12 cellular contexts compared by ENCODE assay signal in genomic region chr6:156865019-156865629, GRCh38.
DNase-seq lines count a peak whose midpoint lies in the region; ATAC-seq and TF ChIP-seq lines count a peak whose summit lies in the region.
"Had no signal": no experiment of that assay in that cellular context is flagged by ENCODE, and none has a peak within 500 bp of the region (broad histone marks: within the 10 kb centered on the region; RNA-seq: fewer than 3 reads in every experiment).

No MANE protein-coding gene starts in this region.

- H3K36me3 Mint-ChIP-seq in activated naive CD4-positive, alpha-beta T cell treated with anti-CD3 and anti-CD28 coated beads, Interleukin-2, amount 50 U/mL, for 24 hours = peaks cover 10% of the 10 kb centered on the region
- H3K36me3 Mint-ChIP-seq in effector memory CD8-positive, alpha-beta T cell (ENCODE audit: insufficient read depth) = peaks cover 12% of the 10 kb centered on the region
- H3K36me3 Mint-ChIP-seq in stimulated activated effector memory CD8-positive, alpha-beta T cell treated with anti-CD3 and anti-CD28 coated beads, Interleukin-12 subunit alpha, Interleukin-12 subunit beta, amount 100 ng/mL, for 72 hours = no peaks in the 10 kb centered on the region
- H3K36me3 Mint-ChIP-seq in Calu3 (ENCODE audit: insufficient read depth, unreplicated experiment) = no peaks in the 10 kb centered on the region

- H3K27ac Mint-ChIP-seq in activated naive CD4-positive, alpha-beta T cell treated with anti-CD3 and anti-CD28 coated beads, Interleukin-2, amount 50 U/mL, for 24 hours = peak overlapping the region; percentile 93
- peak overlapping the region; percentile 50 to 85 for H3K27ac Mint-ChIP-seq in effector memory CD8-positive, alpha-beta T cell
- peak overlapping the region; percentile 85 for H3K27ac Mint-ChIP-seq in stimulated activated effector memory CD8-positive, alpha-beta T cell treated with anti-CD3 and anti-CD28 coated beads, Interleukin-12 subunit alpha, Interleukin-12 subunit beta, amount 100 ng/mL, for 72 hours
- H3K27ac Mint-ChIP-seq in Calu3 (ENCODE audit: unreplicated experiment) = no peak overlapping the region

- H3K4me3 Mint-ChIP-seq in activated naive CD4-positive, alpha-beta T cell treated with anti-CD3 and anti-CD28 coated beads, Interleukin-2, amount 50 U/mL, for 24 hours = peak overlapping the region; percentile 17
- peak overlapping the region in 1 of 2 donors; percentile 2 for H3K4me3 Mint-ChIP-seq in effector memory CD8-positive, alpha-beta T cell
- no peak overlapping the region for H3K4me3 Mint-ChIP-seq in stimulated activated effector memory CD8-positive, alpha-beta T cell treated with anti-CD3 and anti-CD28 coated beads, Interleukin-12 subunit alpha, Interleukin-12 subunit beta, amount 100 ng/mL, for 72 hours
- H3K4me3 Mint-ChIP-seq in Calu3 (ENCODE audit: low read depth, unreplicated experiment) = no peak overlapping the region

- DNase-seq in activated naive CD4-positive, alpha-beta T cell treated with Interleukin-2 at 50 U/mL for 16 hours = no peak
- DNase-seq in MV-4-11 (lab: John Stamatoyannopoulos, UW) (peak; percentile 57), Calu3 (no peak)
- DNase-seq in effector memory CD8-positive, alpha-beta T cell = no peak
- DNase-seq in stimulated activated effector memory CD8-positive, alpha-beta T cell treated with anti-CD3 and anti-CD28 coated beads, Interleukin-12 subunit alpha, Interleukin-12 subunit beta, amount 100 ng/mL, for 72 hours (ENCODE audit: low spot score in 2 of 2) = no peak
- DNase-seq: cortex of kidney, esophagus squamous epithelium, lower lobe of right lung, NCI-H2171 treated with DMSO at 0.1 percent for 48 hours had no signal

- ATAC-seq in effector memory CD8-positive, alpha-beta T cell (replicated peaks) = no peak
- ATAC-seq in stimulated activated effector memory CD8-positive, alpha-beta T cell treated with anti-CD3 and anti-CD28 coated beads, Interleukin-12 subunit alpha, Interleukin-12 subunit beta, amount 100 ng/mL, for 72 hours = no peak
- ATAC-seq in HG03097 (IDR thresholded peaks at IDR 0.05; ENCODE audit: low FRiP score, unreplicated experiment) (no peak), HG03045 (IDR thresholded peaks at IDR 0.05; ENCODE audit: unreplicated experiment) (no peak)
- ATAC-seq: lower lobe of right lung had no signal

- H3K4me1 Mint-ChIP-seq in activated naive CD4-positive, alpha-beta T cell treated with anti-CD3 and anti-CD28 coated beads, Interleukin-2, amount 50 U/mL, for 24 hours = peaks cover 94% of the 10 kb centered on the region
- peaks cover 61 to 80% of the 10 kb centered on the region in 2 donors for H3K4me1 Mint-ChIP-seq in effector memory CD8-positive, alpha-beta T cell (ENCODE audit: low read depth in 2 of 2)
- H3K4me1 Mint-ChIP-seq in stimulated activated effector memory CD8-positive, alpha-beta T cell treated with anti-CD3 and anti-CD28 coated beads, Interleukin-12 subunit alpha, Interleukin-12 subunit beta, amount 100 ng/mL, for 72 hours = peaks cover 71% of the 10 kb centered on the region
- H3K4me1 Mint-ChIP-seq in Calu3 (ENCODE audit: low read depth, unreplicated experiment) = peaks cover 25% of the 10 kb centered on the region

- no peaks in the 10 kb centered on the region for H3K27me3 Mint-ChIP-seq in activated naive CD4-positive, alpha-beta T cell treated with anti-CD3 and anti-CD28 coated beads, Interleukin-2, amount 50 U/mL, for 24 hours
- no peaks in the 10 kb centered on the region for H3K27me3 Mint-ChIP-seq in effector memory CD8-positive, alpha-beta T cell
- H3K27me3 Mint-ChIP-seq in Calu3 (ENCODE audit: unreplicated experiment) = no peaks in the 10 kb centered on the region

- intact Hi-C loops in Calu3 (cut with micrococcal nuclease; ENCODE audit: unreplicated experiment) = no loop called here

- CTCF ChIA-PET in Calu3 (lab: Charles Lee) = no interaction called here

- no peaks in the 10 kb centered on the region for H3K9me3 Mint-ChIP-seq in activated naive CD4-positive, alpha-beta T cell treated with anti-CD3 and anti-CD28 coated beads, Interleukin-2, amount 50 U/mL, for 24 hours
- H3K9me3 Mint-ChIP-seq in effector memory CD8-positive, alpha-beta T cell = no peaks in the 10 kb centered on the region
- H3K9me3 Mint-ChIP-seq in stimulated activated effector memory CD8-positive, alpha-beta T cell treated with anti-CD3 and anti-CD28 coated beads, Interleukin-12 subunit alpha, Interleukin-12 subunit beta, amount 100 ng/mL, for 72 hours = no peaks in the 10 kb centered on the region
- H3K9me3 Mint-ChIP-seq in Calu3 (ENCODE audit: low read depth, unreplicated experiment) = no peaks in the 10 kb centered on the region

- TF ChIP-seq CTCF in Calu3 (IDR thresholded peaks at IDR 0.05; ENCODE audit: unreplicated experiment) = no peak

- BruUV-seq in Calu3 (replicated peaks; lab: Mats Ljungman, UMichigan) = no TSS peak
